11 cellular contexts compared by ENCODE assay signal in the genomic region with DNA sequence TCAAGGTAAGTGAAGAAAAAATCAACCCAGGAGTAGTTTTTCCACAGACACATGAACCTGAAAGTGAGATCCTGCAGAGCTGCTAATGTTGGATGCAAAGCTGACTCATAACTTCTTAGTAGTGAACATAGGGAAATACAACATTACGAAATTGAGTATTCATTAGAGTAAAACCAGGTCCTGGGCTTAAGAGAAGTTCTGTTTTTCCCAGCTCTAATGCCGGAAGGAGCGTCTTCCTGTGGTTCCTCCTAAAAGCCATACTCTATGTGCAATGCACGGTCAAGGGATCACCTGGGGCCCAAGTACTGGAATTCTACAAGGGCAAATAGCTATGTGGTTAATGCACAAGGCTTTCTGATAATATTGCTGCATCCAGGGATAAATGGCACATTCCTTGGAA.
A peak's percentile ranks its signal among the peaks of the same experiment; 100 is the strongest.
DNase-seq lines count a peak whose midpoint lies in the region; ATAC-seq and TF ChIP-seq lines count a peak whose summit lies in the region.
"Had no signal": no experiment of that assay in that cellular context is flagged by ENCODE, and none has a peak within 500 bp of the region (broad histone marks: within the 10 kb centered on the region; RNA-seq: fewer than 3 reads in every experiment).

No MANE protein-coding gene starts in this region.

- BruUV-seq in PC-3 (replicated peaks; lab: Mats Ljungman, UMichigan), result no TSS peak

- no peak overlapping the region for H3K4me3 Mint-ChIP-seq in stimulated activated effector memory CD8-positive, alpha-beta T cell treated with anti-CD3 and anti-CD28 coated beads, Interleukin-12 subunit alpha, Interleukin-12 subunit beta, amount 100 ng/mL, for 72 hours
- H3K4me3 Mint-ChIP-seq: activated naive CD8-positive, alpha-beta T cell treated with anti-CD3 and anti-CD28 coated beads, Interleukin-2, amount 10 ng/mL, durations not matched to agents 7 days and 5 days; WTC11 had no signal

- H3K79me2 ChIP-seq in PC-3 (ENCODE audit: low read length), result peaks cover 72% of the 10 kb centered on the region

- H3K9me2 ChIP-seq in PC-3 (replicated peaks; ENCODE audit: low read length), result no peaks in the 10 kb centered on the region

- H3K9me3 Mint-ChIP-seq in stimulated activated effector memory CD8-positive, alpha-beta T cell treated with anti-CD3 and anti-CD28 coated beads, Interleukin-12 subunit alpha, Interleukin-12 subunit beta, amount 100 ng/mL, for 72 hours, result no peaks in the 10 kb centered on the region
- H3K9me3 Mint-ChIP-seq: activated naive CD8-positive, alpha-beta T cell treated with anti-CD3 and anti-CD28 coated beads, Interleukin-2, amount 10 ng/mL, durations not matched to agents 7 days and 5 days had no signal

- CTCF ChIA-PET in PC-3 (lab: Charles Lee), result no interaction called here

- H2AFZ ChIP-seq in PC-3 (ENCODE audit: low read length), result no peak overlapping the region

- H3K27ac ChIP-seq in PC-3 (ENCODE audit: low read length), result peak overlapping the region; percentile 74
- peak overlapping the region; percentile 38 for H3K27ac ChIP-seq in psoas muscle

- peak; percentile 32 for ATAC-seq in PC-3
- ATAC-seq in esophagus mucosa, result peak; percentile 73
- peak in 2 of 4 donors; percentile 34 to 46 for ATAC-seq in psoas muscle
- ATAC-seq in stimulated activated effector memory CD8-positive, alpha-beta T cell treated with anti-CD3 and anti-CD28 coated beads, Interleukin-12 subunit alpha, Interleukin-12 subunit beta, amount 100 ng/mL, for 72 hours, result no peak
- ATAC-seq in GM19467 (IDR thresholded peaks at IDR 0.05; ENCODE audit: unreplicated experiment), result no peak
- ATAC-seq: WTC11 had no signal

- H3K9me3 ChIP-seq in PC-3 (ENCODE audit: low read length), result no peaks in the 10 kb centered on the region
- peaks cover 5% of the 10 kb centered on the region for H3K9me3 ChIP-seq in psoas muscle

- H4K20me1 ChIP-seq in PC-3 (ENCODE audit: low read length), result no peaks in the 10 kb centered on the region

- POLR2A ChIA-PET in PC-3 (lab: Charles Lee; ENCODE audit: unreplicated experiment), result no interaction called here

- H3K4me1 ChIP-seq in PC-3 (ENCODE audit: insufficient read depth, low read length) (peaks cover 47% of the 10 kb centered on the region), psoas muscle (peaks cover 57% of the 10 kb centered on the region)

- DNase-seq in H4 (ENCODE audit: low spot score), result peak; percentile 34
- DNase-seq in PC-3, result peak; percentile 61
- DNase-seq in psoas muscle, result no peak
- DNase-seq in stimulated activated effector memory CD8-positive, alpha-beta T cell treated with anti-CD3 and anti-CD28 coated beads, Interleukin-12 subunit alpha, Interleukin-12 subunit beta, amount 100 ng/mL, for 72 hours (ENCODE audit: low spot score in 2 of 2), result no peak
- no peak for DNase-seq in RKO (ENCODE audit: low spot score)
- DNase-seq: activated naive CD8-positive, alpha-beta T cell treated with anti-CD3 and anti-CD28 coated beads, Interleukin-2, amount 10 ng/mL, durations not matched to agents 7 days and 5 days; H7; stimulated activated naive CD4-positive, alpha-beta T cell had no signal

- intact Hi-C loops in PC-3 (cut with micrococcal nuclease), result loop anchor here (10.0 kb wide), 2 partner anchors 263 to 313 kb away; no protein-coding TSS in a partner anchor
- intact Hi-C loops in psoas muscle (cut with DNase I), result no loop called here

- H3K27me3 ChIP-seq in PC-3 (ENCODE audit: low read length) (no peaks in the 10 kb centered on the region), psoas muscle (ENCODE audit: insufficient read depth in 3 of 3, low read length in 2 of 3) (no peaks in the 10 kb centered on the region)

- 77 to 90% (median 79%) methylated on average over 4 of the region's 4 CpGs for WGBS in psoas muscle, 3 donors

- H3K9ac ChIP-seq in PC-3 (ENCODE audit: low read length), result no peak overlapping the region

- no peaks in the 10 kb centered on the region; the same call in 1 of the 2 replicates for H3K36me3 ChIP-seq in PC-3 (ENCODE audit: low read depth, low read length)
- H3K36me3 ChIP-seq in psoas muscle (ENCODE audit: insufficient read depth in 1 of 2, low read depth in 1 of 2), result no peaks in the 10 kb centered on the region

- H3K4me1 Mint-ChIP-seq in stimulated activated effector memory CD8-positive, alpha-beta T cell treated with anti-CD3 and anti-CD28 coated beads, Interleukin-12 subunit alpha, Interleukin-12 subunit beta, amount 100 ng/mL, for 72 hours, result peaks cover 73% of the 10 kb centered on the region

- no peak overlapping the region for H3K27ac Mint-ChIP-seq in stimulated activated effector memory CD8-positive, alpha-beta T cell treated with anti-CD3 and anti-CD28 coated beads, Interleukin-12 subunit alpha, Interleukin-12 subunit beta, amount 100 ng/mL, for 72 hours
- H3K27ac Mint-ChIP-seq: activated naive CD8-positive, alpha-beta T cell treated with anti-CD3 and anti-CD28 coated beads, Interleukin-2, amount 10 ng/mL, durations not matched to agents 7 days and 5 days; WTC11 had no signal

- H3K36me3 Mint-ChIP-seq in stimulated activated effector memory CD8-positive, alpha-beta T cell treated with anti-CD3 and anti-CD28 coated beads, Interleukin-12 subunit alpha, Interleukin-12 subunit beta, amount 100 ng/mL, for 72 hours, result peaks cover 6% of the 10 kb centered on the region

- H3F3A ChIP-seq in PC-3 (ENCODE audit: low read length, unreplicated experiment), result peaks cover 7% of the 10 kb centered on the region

- H3K4me3 ChIP-seq in PC-3 (ENCODE audit: low read length) (no peak overlapping the region), psoas muscle (no peak overlapping the region)

- TF ChIP-seq CTCF in PC-3 (conservative IDR thresholded peaks at IDR 0.05; ENCODE audit: low read depth, low read length), result no peak
- no peak for TF ChIP-seq CTCF in psoas muscle (IDR thresholded peaks at IDR 0.05)

- peak overlapping the region; percentile 42 for H3K4me2 ChIP-seq in PC-3 (ENCODE audit: low read length)

Comparison
In these comparisons a context has a peak if more than half of its experiments do, and no peak if none do; other contexts are left out.
1. DNase-seq: peak in H4 (single experiment) and PC-3 (single experiment); none in psoas muscle (0 of 2), stimulated activated effector memory CD8-positive, alpha-beta T cell treated with anti-CD3 and anti-CD28 coated beads, Interleukin-12 subunit alpha, Interleukin-12 subunit beta, amount 100 ng/mL, for 72 hours (0 of 2) and RKO (single experiment).
2. ATAC-seq: peak in PC-3 (single experiment) and esophagus mucosa (single experiment); none in stimulated activated effector memory CD8-positive, alpha-beta T cell treated with anti-CD3 and anti-CD28 coated beads, Interleukin-12 subunit alpha, Interleukin-12 subunit beta, amount 100 ng/mL, for 72 hours (single experiment) and GM19467 (single experiment).